Comparison of ENCODE assay signal across 9 cellular contexts in genomic region chr10:78805176-78805575, GRCh38.
DNase-seq lines count a peak whose midpoint lies in the region; ATAC-seq and TF ChIP-seq lines count a peak whose summit lies in the region.
"Had no signal": no experiment of that assay in that cellular context is flagged by ENCODE, and none has a peak within 500 bp of the region (broad histone marks: within the 10 kb centered on the region; RNA-seq: fewer than 3 reads in every experiment).

No MANE protein-coding gene starts in this region.

- no peaks in the 10 kb centered on the region for H3K9me3 ChIP-seq in stomach smooth muscle (ENCODE audit: control insufficient read depth in 2 of 2, low read length in 2 of 2)

- no peaks in the 10 kb centered on the region for H3K36me3 ChIP-seq in kidney epithelial cell (ENCODE audit: control insufficient read depth, insufficient read depth, low read length)
- H3K36me3 ChIP-seq in stomach smooth muscle (ENCODE audit: control insufficient read depth in 2 of 2, insufficient read depth in 2 of 2, low read length in 2 of 2) = no peaks in the 10 kb centered on the region

- peak overlapping the region in 1 of 2 donors; percentile 3 for H3K9ac ChIP-seq in stomach smooth muscle (ENCODE audit: low read length in 2 of 2)

- peak overlapping the region; percentile 94 for H3K27ac ChIP-seq in stomach smooth muscle (ENCODE audit: low read length)

- H3K4me3 ChIP-seq in astrocyte of the spinal cord (ENCODE audit: low read depth, low read length) = no peak overlapping the region
- no peak overlapping the region for H3K4me3 ChIP-seq in kidney epithelial cell (ENCODE audit: low read depth, low read length)
- peak overlapping the region; percentile 12 to 44 for H3K4me3 ChIP-seq in stomach smooth muscle (ENCODE audit: low read length in 2 of 2)

- in situ Hi-C loops in astrocyte of the spinal cord (cut with HindIII; ENCODE audit: low sequenced_read_pairs) = no loop called here

- peaks cover 67% of the 10 kb centered on the region for H3K4me1 ChIP-seq in stomach smooth muscle (ENCODE audit: control insufficient read depth, insufficient read depth, low read length)

- no peak for ATAC-seq in HG03457 (IDR thresholded peaks at IDR 0.05; ENCODE audit: unreplicated experiment)
- no peak for ATAC-seq in GM19328 (IDR thresholded peaks at IDR 0.05; ENCODE audit: unreplicated experiment)
- no peak for ATAC-seq in GM18858 (IDR thresholded peaks at IDR 0.05; ENCODE audit: unreplicated experiment)

- H3K27me3 ChIP-seq in kidney epithelial cell (ENCODE audit: control insufficient read depth, insufficient read depth, low read length) (peaks cover 7% of the 10 kb centered on the region), stomach smooth muscle (ENCODE audit: control insufficient read depth in 1 of 2, insufficient read depth in 2 of 2, low read length in 2 of 2) (no peaks in the 10 kb centered on the region)

- DNase-seq in HS-5 (ENCODE audit: low read depth) = peak; percentile 91
- peak; percentile 98 for DNase-seq in astrocyte of the spinal cord (ENCODE audit: low read depth, low spot score)
- DNase-seq in kidney epithelial cell (ENCODE audit: low read depth) = peak; percentile 69
- DNase-seq in T-helper 1 cell = no peak
- DNase-seq: effector CD4-positive, alpha-beta T cell had no signal

- TF ChIP-seq CTCF in astrocyte of the spinal cord (IDR thresholded peaks at IDR 0.05; ENCODE audit: low read depth, low read length) (no peak), kidney epithelial cell (IDR thresholded peaks at IDR 0.05; ENCODE audit: insufficient read depth, low read length, poor library complexity, severe bottlenecking) (no peak)

Comparison
In these comparisons a context has a peak if more than half of its experiments do, and no peak if none do; other contexts are left out.
1. DNase-seq: peak in HS-5 (single experiment), astrocyte of the spinal cord (single experiment) and kidney epithelial cell (single experiment); none in T-helper 1 cell (0 of 5).
2. H3K4me3 ChIP-seq: peak in stomach smooth muscle (2 of 2); none in astrocyte of the spinal cord (single experiment) and kidney epithelial cell (single experiment).